ENCODE assay signal across 18 cellular contexts in the genomic region with DNA sequence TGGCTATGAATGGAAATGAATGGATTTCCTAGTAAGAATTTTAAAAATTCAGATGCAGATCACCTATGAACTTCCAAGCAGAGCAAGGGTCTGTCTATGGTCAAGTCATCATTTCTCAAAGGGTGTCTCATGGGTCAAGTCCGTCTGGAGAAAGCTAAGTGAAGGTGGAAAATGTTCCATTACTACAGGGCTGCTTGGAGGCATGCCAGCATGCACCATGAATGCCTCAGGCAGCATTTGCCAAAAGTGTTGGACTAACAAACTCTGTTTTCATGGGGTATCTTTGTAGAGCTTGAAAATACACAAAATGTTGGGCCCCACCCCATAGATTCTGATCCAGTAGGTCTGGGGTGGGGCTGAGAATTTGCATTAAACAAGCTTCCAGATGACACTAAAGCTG.
"Had no signal": no experiment of that assay in that cellular context is flagged by ENCODE, and none has a peak within 500 bp of the region (broad histone marks: within the 10 kb centered on the region; RNA-seq: fewer than 3 reads in every experiment).

No MANE protein-coding gene starts in this region.

- H3K36me3 ChIP-seq: heart left ventricle, neural progenitor cell, suprapubic skin, vagina had no signal

- H3K27ac ChIP-seq: heart left ventricle, neural progenitor cell, suprapubic skin, vagina had no signal

- H3K4me1 ChIP-seq: neural progenitor cell, suprapubic skin, vagina had no signal

- H3K9me3 ChIP-seq: heart left ventricle, suprapubic skin, vagina had no signal

- DNase-seq: activated B cell treated with CpG ODN at 0.5 μM for 24 hours; activated CD4-positive, alpha-beta memory T cell treated with anti-CD3 and anti-CD28 coated beads, Interleukin-2, amount 10 ng/mL, durations not matched to agents 7 days and 5 days; activated CD4-positive, alpha-beta T cell treated with anti-CD3 and anti-CD28 coated beads for 48 hours; activated effector memory CD4-positive, alpha-beta T cell treated with Interleukin-2 at 50 U/mL for 16 hours; activated naive CD4-positive, alpha-beta T cell treated with anti-CD3 and anti-CD28 coated beads for 36 hours; activated naive CD8-positive, alpha-beta T cell treated with anti-CD3 and anti-CD28 coated beads, Interleukin-2, amount 10 ng/mL, durations not matched to agents 7 days and 5 days; activated T-cell treated with anti-CD3 and anti-CD28 coated beads, Interleukin-2, amount 50 U/mL, for 72 hours; amniotic stem cell; naive thymus-derived CD8-positive, alpha-beta T cell; retina; stimulated activated CD4-positive, alpha-beta T cell treated with anti-CD3 and anti-CD28 coated beads, Interleukin-12 subunit alpha, Interleukin-12 subunit beta, amount 100 ng/mL, for 4 hours; T-helper 9 cell; trophoblast cell had no signal

- H3K27me3 ChIP-seq: neural progenitor cell, suprapubic skin, vagina had no signal

- H3K4me3 ChIP-seq: heart left ventricle, lung, neural progenitor cell, suprapubic skin, vagina had no signal
